Comparison of ENCODE assay signal across 8 cellular contexts in genomic region chr4:54657556-54658313, GRCh38. TPM values are rescaled to one million over a fixed set of nuclear protein-coding genes. Genes with fewer than 3 reads are reported as not detected.
DNase-seq lines count a peak whose midpoint lies in the region; ATAC-seq, FAIRE-seq and TF ChIP-seq lines count a peak whose summit lies in the region.

Gene KIT, plus strand, starts transcription at chr4:54657957. Its CDS starts 58 bp downstream, at chr4:54658015.

- no peak for ATAC-seq in HG02610 (IDR thresholded peaks at IDR 0.05; ENCODE audit: unreplicated experiment)
- ATAC-seq in GM19328 (IDR thresholded peaks at IDR 0.05; ENCODE audit: unreplicated experiment): no peak

- H3K36me3 ChIP-seq in testis (ENCODE audit: low read depth, missing control alignments): no peaks in the 10 kb centered on the region

- H3K4me3 ChIP-seq in mononuclear cell (ENCODE audit: low read length) (peak within 1 kb of the TSS; percentile 38), testis (peak within 1 kb of the TSS; percentile 51 to 56)

- H3K27me3 ChIP-seq in mononuclear cell (ENCODE audit: insufficient read depth, low read length): peaks cover 47% of the 10 kb centered on the region
- no peaks in the 10 kb centered on the region for H3K27me3 ChIP-seq in testis

- H3K27ac ChIP-seq in testis: peak within 1 kb of the TSS; percentile 0 to 29

- H3K4me1 ChIP-seq in mononuclear cell (ENCODE audit: insufficient read depth, low read length): peaks cover 31% of the 10 kb centered on the region
- peaks cover 18% of the 10 kb centered on the region for H3K4me1 ChIP-seq in testis

- no peak for FAIRE-seq in GM12892 (lab: Jason Lieb, UNC)

- TF ChIP-seq CTCF in testis (IDR thresholded peaks at IDR 0.05): no peak

- H3K9me3 ChIP-seq in mononuclear cell (ENCODE audit: low read depth, low read length) (no peaks in the 10 kb centered on the region), testis (no peaks in the 10 kb centered on the region)

- DNase-seq in GM12892 (ENCODE audit: insufficient read length): peak; percentile 19
- DNase-seq in NCI-H146 treated with DMSO at 0.1 percent for 48 hours (lab: John Stamatoyannopoulos, UW; ENCODE audit: unreplicated experiment): peak; percentile 75
- DNase-seq in activated CD4-positive, alpha-beta T cell treated with anti-CD3 and anti-CD28 coated beads, Interleukin-2, amount 50 U/mL, for 1 hour: peak; percentile 9
- DNase-seq in epidermal melanocyte (ENCODE audit: insufficient read length, low spot score): peak; percentile 44
- DNase-seq in testis: peak; percentile 55

- intact Hi-C loops in testis (cut with DNase I; ENCODE audit: low total_unique reads): no loop called here

- TF ChIP-seq POLR2A in GM12892 (IDR thresholded peaks at IDR 0.05; ENCODE audit: low read depth, low read length): no peak
- TF ChIP-seq POLR2A in testis (IDR thresholded peaks at IDR 0.05): no peak

- 0 to 3% methylated on average over 14 to 59 of the region's 78 CpGs for WGBS in testis, 2 donors

RNA-seq across cellular contexts. Expression of gene KIT, which starts in this region (rescaled TPM):
- polyA plus RNA-seq in GM12892 (2012; ENCODE audit: missing spikeins): not detected
- total RNA-seq in mononuclear cell: 0.42 TPM
- 10 to 100 TPM; 10.6 to 15.2 TPM for total RNA-seq in testis
- polyA plus RNA-seq in testis (ENCODE audit: insufficient read depth, low read depth, low replicate concordance): 10.7 TPM

Comparison
In these comparisons a context has a peak if more than half of its experiments do, and no peak if none do; other contexts are left out.
1. DNase-seq: peak in every context shown above with its lines; median percentile 75 in NCI-H146 treated with DMSO at 0.1 percent for 48 hours; 55 in testis; 44 in epidermal melanocyte; 19 in GM12892; 9 in activated CD4-positive, alpha-beta T cell treated with anti-CD3 and anti-CD28 coated beads, Interleukin-2, amount 50 U/mL, for 1 hour.